ENCODE assay signal across 8 cellular contexts in genomic region chr7:77537595-77538185, GRCh38. TPM values are rescaled to one million over a fixed set of nuclear protein-coding genes. Genes with fewer than 3 reads are reported as not detected.
A peak's percentile ranks its signal among the peaks of the same experiment; 100 is the strongest.
DNase-seq lines count a peak whose midpoint lies in the region; ATAC-seq, FAIRE-seq and TF ChIP-seq lines count a peak whose summit lies in the region.

No MANE protein-coding gene starts in this region.

- H3K79me2 ChIP-seq in OCI-LY7 (ENCODE audit: insufficient read depth, low read depth, low read length) (no peaks in the 10 kb centered on the region), osteoblast (ENCODE audit: insufficient read depth, low read length) (peaks cover 54% of the 10 kb centered on the region)

- H3K27ac ChIP-seq in OCI-LY7 (ENCODE audit: low read depth, low read length, poor library complexity, severe bottlenecking) (no peak overlapping the region), gastroesophageal sphincter (peak overlapping the region; percentile 81 to 99 (median 96)), osteoblast (ENCODE audit: low read depth, low read length) (peak overlapping the region; percentile 94)

- intact Hi-C loops in OCI-LY7 (cut with micrococcal nuclease; ENCODE audit: unreplicated experiment): loop anchor here (5.0 kb wide), 1 partner anchor 185 kb away; no protein-coding TSS in a partner anchor

- WGBS in gastroesophageal sphincter (ENCODE audit: low coverage in 1 of 2), 2 donors: 0% methylated on average over 5 of the region's 55 CpGs; no CpG with 5 or more reads in 1 of the 2 donors

- ATAC-seq in HG03175 (IDR thresholded peaks at IDR 0.05; ENCODE audit: unreplicated experiment) (peak; percentile 28), gastroesophageal sphincter (peak; percentile 1)

- H3K4me2 ChIP-seq in OCI-LY7 (ENCODE audit: low read length): peak overlapping the region; percentile 99
- peak overlapping the region; percentile 84 for H3K4me2 ChIP-seq in osteoblast (ENCODE audit: insufficient read depth, low read length)

- H3K9me3 ChIP-seq in OCI-LY7 (ENCODE audit: low read length): no peaks in the 10 kb centered on the region
- H3K9me3 ChIP-seq in gastroesophageal sphincter: no peaks in the 10 kb centered on the region
- no peaks in the 10 kb centered on the region for H3K9me3 ChIP-seq in osteoblast (ENCODE audit: low read depth, low read length)

- POLR2A ChIA-PET in OCI-LY7 (lab: Charles Lee): interaction anchor here (0.5 to 0.8 kb wide), 2 partner anchors 9 to 1777 kb away, joined by 3 to 4 read pairs; no protein-coding TSS in a partner anchor

- H3K27me3 ChIP-seq in gastroesophageal sphincter: no peaks in the 10 kb centered on the region
- H3K27me3 ChIP-seq in osteoblast (ENCODE audit: insufficient read depth, low read length): no peaks in the 10 kb centered on the region

- no peak for TF ChIP-seq EP300 in gastroesophageal sphincter (IDR thresholded peaks at IDR 0.05)

- H2AFZ ChIP-seq in OCI-LY7 (ENCODE audit: low read length): peak overlapping the region; percentile 46; the same call in 1 of the 2 replicates
- H2AFZ ChIP-seq in osteoblast (ENCODE audit: low read length): peak overlapping the region; percentile 77

- no peak for TF ChIP-seq POLR2A in gastroesophageal sphincter (IDR thresholded peaks at IDR 0.05)

- H3K9me2 ChIP-seq in OCI-LY7 (ENCODE audit: insufficient read depth, low read length): no peaks in the 10 kb centered on the region

- BruUV-seq in OCI-LY7 (replicated peaks; lab: Mats Ljungman, UMichigan): no TSS peak

- H3K4me3 ChIP-seq in OCI-LY7 (ENCODE audit: low read depth, low read length, poor library complexity, severe bottlenecking) (peak overlapping the region; percentile 97), gastroesophageal sphincter (peak overlapping the region; percentile 80 to 99), osteoblast (ENCODE audit: insufficient read depth, low read length) (peak overlapping the region; percentile 100)

- peak; percentile 5 for FAIRE-seq in urothelium cell line (lab: Jason Lieb, UNC)

- TF ChIP-seq CTCF in OCI-LY7 (conservative IDR thresholded peaks at IDR 0.05; ENCODE audit: low read length): no peak
- TF ChIP-seq CTCF in gastroesophageal sphincter (IDR thresholded peaks at IDR 0.05): no peak
- TF ChIP-seq CTCF in osteoblast (IDR thresholded peaks at IDR 0.05; ENCODE audit: extremely low read depth, low read depth, low read length): no peak

- no peaks in the 10 kb centered on the region for H3K36me3 ChIP-seq in OCI-LY7 (ENCODE audit: insufficient read depth, low read length)
- no peaks in the 10 kb centered on the region for H3K36me3 ChIP-seq in gastroesophageal sphincter
- H3K36me3 ChIP-seq in osteoblast (ENCODE audit: insufficient read depth, low read length): no peaks in the 10 kb centered on the region

- H3K4me1 ChIP-seq in OCI-LY7 (ENCODE audit: insufficient read depth, low read length, poor library complexity, severe bottlenecking) (peaks cover 10% of the 10 kb centered on the region), gastroesophageal sphincter (peaks cover 0 to 51% (median 17%) of the 10 kb centered on the region in 3 donors), osteoblast (ENCODE audit: insufficient read depth, low read length) (peaks cover 19% of the 10 kb centered on the region)

- DNase-seq in DMS153 treated with DMSO at 0.1 percent for 48 hours (lab: John Stamatoyannopoulos, UW; ENCODE audit: unreplicated experiment): peak; percentile 51
- DNase-seq in DMS153 (lab: John Stamatoyannopoulos, UW): no peak
- peak; percentile 34 for DNase-seq in OCI-LY7 (ENCODE audit: low spot score)
- peak; percentile 52 for DNase-seq in activated naive CD4-positive, alpha-beta T cell treated with Interleukin-2 at 50 U/mL for 16 hours
- DNase-seq in osteoblast (ENCODE audit: insufficient read length, low spot score, missing footprints): peak; percentile 90
- peak; percentile 65 for DNase-seq in urothelium cell line (ENCODE audit: low spot score)

- 0 out of 2 replicates have a peak, but pooled peaks cover 4% of the 10 kb centered on the region for H4K20me1 ChIP-seq in OCI-LY7 (ENCODE audit: insufficient read depth, low read length)
- H4K20me1 ChIP-seq in osteoblast (ENCODE audit: insufficient read depth, low read length): peaks cover 37% of the 10 kb centered on the region

- CTCF ChIA-PET in OCI-LY7 (lab: Charles Lee; ENCODE audit: unreplicated experiment): no interaction called here

RNA-seq across cellular contexts. Expression of gene PTPN12, which starts 0.6 kb away (rescaled TPM):
- 2.7 and 7.1 TPM in 2 replicates for total RNA-seq in OCI-LY7 (2014; rRNA removed; shearing (Covaris generic))
- total RNA-seq in OCI-LY7 (2022) (18.9 and 19.1 TPM in 2 replicates), gastroesophageal sphincter (100 to 1,000 TPM in 2 of 4 donors, 10 to 100 TPM in 2; 87.1 to 147 (median 100) TPM), osteoblast (78.1 and 80.7 TPM in 2 replicates)
